In genomic region chr5:151214614-151215545, GRCh38 we compare ENCODE assay signal across 8 cellular contexts. TPM values are rescaled to one million over a fixed set of nuclear protein-coding genes. Genes with fewer than 3 reads are reported as not detected.
DNase-seq lines count a peak whose midpoint lies in the region; ATAC-seq and TF ChIP-seq lines count a peak whose summit lies in the region.

No MANE protein-coding gene starts in this region.

- H3K27ac Mint-ChIP-seq in activated CD4-positive, alpha-beta T cell treated with anti-CD3 and anti-CD28 coated beads, Interleukin-2, amount 10 ng/mL, durations not matched to agents 7 days and 5 days: peak overlapping the region; percentile 97
- H3K27ac Mint-ChIP-seq in T-helper 1 cell treated with Interleukin-12 subunit alpha and Interleukin-12 subunit beta and Interleukin-4 antibody, amounts not matched to agents 30 μg/mL and 1 μg/mL, for 36 hours: peak overlapping the region; percentile 97

- H3K4me3 ChIP-seq in heart left ventricle (peak overlapping the region in 1 of 12 donors; percentile 56), thymus (ENCODE audit: low read length) (peak overlapping the region; percentile 84)

- peaks cover 19 to 97% (median 70%) of the 10 kb centered on the region in 12 donors for H3K4me1 ChIP-seq in heart left ventricle
- peaks cover 32% of the 10 kb centered on the region for H3K4me1 ChIP-seq in thymus (ENCODE audit: control insufficient read depth, insufficient read depth, low read length)

- WGBS in heart left ventricle, 4 donors: 61 to 70% (median 67%) methylated on average over 10 of the region's 10 CpGs
- WGBS in thymus: 34% methylated on average over 10 of the region's 10 CpGs

- H3K27ac ChIP-seq in heart left ventricle (peak overlapping the region; percentile 2 to 98 (median 82)), thymus (ENCODE audit: low read depth) (peak overlapping the region; percentile 97)

- intact Hi-C loops in heart left ventricle (cut with DNase I): no loop called here

- peaks cover 76% of the 10 kb centered on the region for H3K36me3 Mint-ChIP-seq in activated CD4-positive, alpha-beta T cell treated with anti-CD3 and anti-CD28 coated beads, Interleukin-2, amount 10 ng/mL, durations not matched to agents 7 days and 5 days (ENCODE audit: low read depth)
- peaks cover 62% of the 10 kb centered on the region for H3K36me3 Mint-ChIP-seq in T-helper 1 cell treated with Interleukin-12 subunit alpha and Interleukin-12 subunit beta and Interleukin-4 antibody, amounts not matched to agents 30 μg/mL and 1 μg/mL, for 36 hours (ENCODE audit: low read depth)

- no peak for TF ChIP-seq CTCF in heart left ventricle (IDR thresholded peaks at IDR 0.05)

- H3K4me3 Mint-ChIP-seq in activated CD4-positive, alpha-beta T cell treated with anti-CD3 and anti-CD28 coated beads, Interleukin-2, amount 10 ng/mL, durations not matched to agents 7 days and 5 days: peak overlapping the region; percentile 71
- peak overlapping the region; percentile 93 for H3K4me3 Mint-ChIP-seq in T-helper 1 cell treated with Interleukin-12 subunit alpha and Interleukin-12 subunit beta and Interleukin-4 antibody, amounts not matched to agents 30 μg/mL and 1 μg/mL, for 36 hours

- DNase-seq in activated CD4-positive, alpha-beta T cell treated with anti-CD3 and anti-CD28 coated beads, Interleukin-2, amount 10 ng/mL, durations not matched to agents 7 days and 5 days: peak; percentile 58
- no peak for DNase-seq in activated CD4-positive, alpha-beta T cell treated with anti-CD3 and anti-CD28 coated beads, Interleukin-2, amount 50 U/mL, for 1 hour
- DNase-seq in heart left ventricle (no peak), DMS79 treated with DMSO at 0.1 percent for 48 hours (lab: John Stamatoyannopoulos, UW) (no peak), NCI-H1930 (lab: John Stamatoyannopoulos, UW) (no peak)

- H3K36me3 ChIP-seq in heart left ventricle (peaks cover 0 to 6% (median 0%) of the 10 kb centered on the region in 9 donors), thymus (ENCODE audit: control insufficient read depth, insufficient read depth) (peaks cover 40% of the 10 kb centered on the region)

- peaks cover 85% of the 10 kb centered on the region for H3K4me1 Mint-ChIP-seq in activated CD4-positive, alpha-beta T cell treated with anti-CD3 and anti-CD28 coated beads, Interleukin-2, amount 10 ng/mL, durations not matched to agents 7 days and 5 days
- H3K4me1 Mint-ChIP-seq in T-helper 1 cell treated with Interleukin-12 subunit alpha and Interleukin-12 subunit beta and Interleukin-4 antibody, amounts not matched to agents 30 μg/mL and 1 μg/mL, for 36 hours (ENCODE audit: low read depth): peaks cover 64% of the 10 kb centered on the region

- no peaks in the 10 kb centered on the region for H3K27me3 Mint-ChIP-seq in activated CD4-positive, alpha-beta T cell treated with anti-CD3 and anti-CD28 coated beads, Interleukin-2, amount 10 ng/mL, durations not matched to agents 7 days and 5 days
- H3K27me3 Mint-ChIP-seq in T-helper 1 cell treated with Interleukin-12 subunit alpha and Interleukin-12 subunit beta and Interleukin-4 antibody, amounts not matched to agents 30 μg/mL and 1 μg/mL, for 36 hours (ENCODE audit: low read depth): no peaks in the 10 kb centered on the region

- H3K27me3 ChIP-seq in heart left ventricle (no peaks in the 10 kb centered on the region), thymus (ENCODE audit: control insufficient read depth, insufficient read depth) (no peaks in the 10 kb centered on the region)

- POLR2A ChIA-PET in activated CD4-positive, alpha-beta T cell treated with anti-CD3 and anti-CD28 coated beads, Interleukin-2, amount 10 ng/mL, durations not matched to agents 7 days and 5 days (lab: Charles Lee): interaction anchor here (1.5 kb wide), 1 partner anchor 38 kb away, joined by 8 read pairs; no protein-coding TSS in a partner anchor

- H3K9me3 ChIP-seq in heart left ventricle: no peaks in the 10 kb centered on the region
- H3K9me3 ChIP-seq in thymus (ENCODE audit: control insufficient read depth): no peaks in the 10 kb centered on the region

- no peaks in the 10 kb centered on the region for H3K9me3 Mint-ChIP-seq in activated CD4-positive, alpha-beta T cell treated with anti-CD3 and anti-CD28 coated beads, Interleukin-2, amount 10 ng/mL, durations not matched to agents 7 days and 5 days
- H3K9me3 Mint-ChIP-seq in T-helper 1 cell treated with Interleukin-12 subunit alpha and Interleukin-12 subunit beta and Interleukin-4 antibody, amounts not matched to agents 30 μg/mL and 1 μg/mL, for 36 hours: no peaks in the 10 kb centered on the region

- CTCF ChIA-PET in activated CD4-positive, alpha-beta T cell treated with anti-CD3 and anti-CD28 coated beads, Interleukin-2, amount 10 ng/mL, durations not matched to agents 7 days and 5 days (lab: Charles Lee): interaction anchor here (1.3 to 5.5 kb wide), 6 partner anchors 9 to 64 kb away, joined by 4 to 25 read pairs (median 8); partner anchors contain the start of genes CCDC69 and GM2A

- ATAC-seq in HG02981 (IDR thresholded peaks at IDR 0.05; ENCODE audit: unreplicated experiment): peak; percentile 55
- ATAC-seq in heart left ventricle: peak in 2 of 4 donors; percentile 42 to 50

- no peak for TF ChIP-seq POLR2A in heart left ventricle (IDR thresholded peaks at IDR 0.05)

RNA-seq across cellular contexts. Expression of gene CCDC69, which starts 9.0 kb away (rescaled TPM):
- 10 to 100 TPM; 79.4 to 84.1 TPM for total RNA-seq in activated CD4-positive, alpha-beta T cell treated with anti-CD3 and anti-CD28 coated beads, Interleukin-2, amount 10 ng/mL, durations not matched to agents 7 days and 5 days
- 100 to 1,000 TPM in 7 of 9 donors, 10 to 100 TPM in 2; 82.5 to 207 (median 119) TPM for total RNA-seq in heart left ventricle
- 100 to 1,000 TPM in 1 of 2 donors, 10 to 100 TPM in 1; 92.9 to 245 TPM for polyA plus RNA-seq in heart left ventricle
- 30.9 TPM for polyA plus RNA-seq in thymus

RNA-seq across cellular contexts. Expression of gene GM2A, which starts 38.1 kb away (rescaled TPM):
- 10 to 100 TPM; 15.9 to 19.5 TPM for total RNA-seq in activated CD4-positive, alpha-beta T cell treated with anti-CD3 and anti-CD28 coated beads, Interleukin-2, amount 10 ng/mL, durations not matched to agents 7 days and 5 days
- 10 to 100 TPM; 27.5 to 71.4 (median 40.1) TPM for total RNA-seq in heart left ventricle
- polyA plus RNA-seq in heart left ventricle: 10 to 100 TPM; 22.8 to 31.6 TPM
- polyA plus RNA-seq in thymus: 38.4 TPM

RNA-seq across cellular contexts. Expression of gene ANXA6, which starts 57.3 kb away (rescaled TPM):
- 100 to 1,000 TPM; 494 to 508 TPM for total RNA-seq in activated CD4-positive, alpha-beta T cell treated with anti-CD3 and anti-CD28 coated beads, Interleukin-2, amount 10 ng/mL, durations not matched to agents 7 days and 5 days
- 100 to 1,000 TPM; 179 to 287 (median 220) TPM for total RNA-seq in heart left ventricle
- 100 to 1,000 TPM; 171 to 202 TPM for polyA plus RNA-seq in heart left ventricle
- 122 TPM for polyA plus RNA-seq in thymus
